In the genomic region with DNA sequence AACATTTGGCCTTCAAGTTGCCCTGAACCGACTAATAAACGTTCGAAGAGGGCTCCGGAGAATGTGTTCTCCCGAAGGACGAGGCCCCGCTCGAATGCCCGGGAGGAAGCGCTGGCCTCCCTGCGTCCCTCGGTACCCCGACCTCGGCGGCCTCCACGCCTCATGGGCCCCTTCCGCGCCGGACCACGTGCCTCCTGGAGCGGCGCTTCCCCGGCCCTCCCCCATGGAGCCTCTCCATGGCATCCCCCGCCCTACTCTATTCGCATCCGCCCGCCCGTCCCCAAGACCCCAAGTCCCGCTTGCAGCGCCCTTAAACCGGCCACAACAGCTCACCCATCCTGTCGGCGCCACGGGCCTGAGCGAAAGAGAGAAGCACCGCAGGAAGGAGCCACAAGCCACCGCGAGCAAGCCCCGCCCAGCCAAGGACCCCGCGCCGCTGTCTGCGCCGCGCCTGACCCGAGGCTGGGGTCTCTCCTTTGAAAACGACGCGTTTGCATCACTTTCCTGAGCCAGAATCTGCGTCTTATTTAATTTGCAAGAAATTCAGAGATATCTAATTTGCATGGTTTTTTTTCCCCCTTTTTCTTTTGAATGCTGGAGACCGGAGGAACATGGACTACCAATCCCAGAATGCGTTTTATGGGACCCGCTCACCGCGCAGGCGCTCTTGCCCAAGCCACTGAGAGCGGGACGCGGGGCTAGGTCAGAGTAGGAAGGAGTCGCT, we compare ENCODE assay signal across 1 cellular context.
A peak's percentile ranks its signal among the peaks of the same experiment; 100 is the strongest.
TF ChIP-seq lines count a peak whose summit lies in the region.

TSS of gene RPS23 (minus strand) at position 368 of the 724 bp plus-strand sequence. CDS start at position 337, 31 bp downstream.

TF ChIP-seq in K562, 482 proteins besides CTCF, POLR2A, EP300 and RAD21 (continued from another document and continues in another):
- TF ChIP-seq ARID4B (CRISPR knock-in tag; IDR thresholded peaks at IDR 0.05) (peak; percentile 73; the same call in 1 of the 2 replicates), ZKSCAN1 (IDR thresholded peaks at IDR 0.05; ENCODE audit: low read depth, low read length) (no peak), HNRNPK (IDR thresholded peaks at IDR 0.05; ENCODE audit: low read depth, low read length, poor library complexity, severe bottlenecking) (no peak), SMARCA5 (IDR thresholded peaks at IDR 0.05) (no peak), MYBL2 (IDR thresholded peaks at IDR 0.05; ENCODE audit: low read depth) (no peak), MYBL2 (CRISPR knock-in tag; IDR thresholded peaks at IDR 0.05; ENCODE audit: borderline replicate concordance) (no peak), NEUROD1 (IDR thresholded peaks at IDR 0.05; ENCODE audit: borderline replicate concordance, low read depth, low read length, partially characterized antibody) (peak; percentile 31), PML (IDR thresholded peaks at IDR 0.05; ENCODE audit: low read length) (peak; percentile 84; the same call in 1 of the 2 replicates), ZBTB1 (CRISPR knock-in tag; IDR thresholded peaks at IDR 0.05; ENCODE audit: borderline replicate concordance, low read depth) (0 out of 2 replicates have a peak, but pooled peaks have one; percentile 61), ZNF324 (CRISPR knock-in tag; IDR thresholded peaks at IDR 0.05) (0 out of 2 replicates have a peak, but pooled peaks have one; percentile 30), CREB1 (IDR thresholded peaks at IDR 0.05) (peak; percentile 35; the same call in 1 of the 2 replicates), CREB1 (CRISPR knock-in tag; IDR thresholded peaks at IDR 0.05) (peak; percentile 27; the same call in 1 of the 2 replicates), ZNF316 (IDR thresholded peaks at IDR 0.05) (no peak), SAFB (IDR thresholded peaks at IDR 0.05; ENCODE audit: borderline replicate concordance, low read depth, low read length) (no peak), PURB (CRISPR knock-in tag; IDR thresholded peaks at IDR 0.05; ENCODE audit: low read depth) (no peak), FOS (IDR thresholded peaks at IDR 0.05; ENCODE audit: extremely low read depth, insufficient read length) (no peak), MEF2A (IDR thresholded peaks at IDR 0.05; ENCODE audit: control insufficient read depth, low read depth, low read length) (no peak), TRIM28 (IDR thresholded peaks at IDR 0.05) (no peak), RBM15 (IDR thresholded peaks at IDR 0.05; ENCODE audit: insufficient read depth, low read length) (no peak), U2AF1 (optimal IDR thresholded peaks at IDR 0.05; ENCODE audit: low read depth, low read length) (peak; percentile 73), NUFIP1 (IDR thresholded peaks at IDR 0.05; ENCODE audit: partially characterized antibody) (no peak), TEAD2 (tag; IDR thresholded peaks at IDR 0.05) (no peak), RUNX1 (IDR thresholded peaks at IDR 0.05; ENCODE audit: low read depth) (no peak), CUX1 (CRISPR knock-in tag; IDR thresholded peaks at IDR 0.05) (no peak), ZNF584 (CRISPR knock-in tag; IDR thresholded peaks at IDR 0.05; ENCODE audit: low read depth) (no peak), ZEB2 (IDR thresholded peaks at IDR 0.05) (no peak), ATF7 (IDR thresholded peaks at IDR 0.05) (peak; percentile 62; the same call in 1 of the 2 replicates), ZNF668 (CRISPR knock-in tag; IDR thresholded peaks at IDR 0.05) (no peak)
- TF ChIP-seq, protein P1, sequence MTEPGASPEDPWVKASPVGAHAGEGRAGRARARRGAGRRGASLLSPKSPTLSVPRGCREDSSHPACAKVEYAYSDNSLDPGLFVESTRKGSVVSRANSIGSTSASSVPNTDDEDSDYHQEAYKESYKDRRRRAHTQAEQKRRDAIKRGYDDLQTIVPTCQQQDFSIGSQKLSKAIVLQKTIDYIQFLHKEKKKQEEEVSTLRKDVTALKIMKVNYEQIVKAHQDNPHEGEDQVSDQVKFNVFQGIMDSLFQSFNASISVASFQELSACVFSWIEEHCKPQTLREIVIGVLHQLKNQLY (CRISPR knock-in tag; conservative IDR thresholded peaks at IDR 0.05) = no peak
- TF ChIP-seq, protein P2, sequence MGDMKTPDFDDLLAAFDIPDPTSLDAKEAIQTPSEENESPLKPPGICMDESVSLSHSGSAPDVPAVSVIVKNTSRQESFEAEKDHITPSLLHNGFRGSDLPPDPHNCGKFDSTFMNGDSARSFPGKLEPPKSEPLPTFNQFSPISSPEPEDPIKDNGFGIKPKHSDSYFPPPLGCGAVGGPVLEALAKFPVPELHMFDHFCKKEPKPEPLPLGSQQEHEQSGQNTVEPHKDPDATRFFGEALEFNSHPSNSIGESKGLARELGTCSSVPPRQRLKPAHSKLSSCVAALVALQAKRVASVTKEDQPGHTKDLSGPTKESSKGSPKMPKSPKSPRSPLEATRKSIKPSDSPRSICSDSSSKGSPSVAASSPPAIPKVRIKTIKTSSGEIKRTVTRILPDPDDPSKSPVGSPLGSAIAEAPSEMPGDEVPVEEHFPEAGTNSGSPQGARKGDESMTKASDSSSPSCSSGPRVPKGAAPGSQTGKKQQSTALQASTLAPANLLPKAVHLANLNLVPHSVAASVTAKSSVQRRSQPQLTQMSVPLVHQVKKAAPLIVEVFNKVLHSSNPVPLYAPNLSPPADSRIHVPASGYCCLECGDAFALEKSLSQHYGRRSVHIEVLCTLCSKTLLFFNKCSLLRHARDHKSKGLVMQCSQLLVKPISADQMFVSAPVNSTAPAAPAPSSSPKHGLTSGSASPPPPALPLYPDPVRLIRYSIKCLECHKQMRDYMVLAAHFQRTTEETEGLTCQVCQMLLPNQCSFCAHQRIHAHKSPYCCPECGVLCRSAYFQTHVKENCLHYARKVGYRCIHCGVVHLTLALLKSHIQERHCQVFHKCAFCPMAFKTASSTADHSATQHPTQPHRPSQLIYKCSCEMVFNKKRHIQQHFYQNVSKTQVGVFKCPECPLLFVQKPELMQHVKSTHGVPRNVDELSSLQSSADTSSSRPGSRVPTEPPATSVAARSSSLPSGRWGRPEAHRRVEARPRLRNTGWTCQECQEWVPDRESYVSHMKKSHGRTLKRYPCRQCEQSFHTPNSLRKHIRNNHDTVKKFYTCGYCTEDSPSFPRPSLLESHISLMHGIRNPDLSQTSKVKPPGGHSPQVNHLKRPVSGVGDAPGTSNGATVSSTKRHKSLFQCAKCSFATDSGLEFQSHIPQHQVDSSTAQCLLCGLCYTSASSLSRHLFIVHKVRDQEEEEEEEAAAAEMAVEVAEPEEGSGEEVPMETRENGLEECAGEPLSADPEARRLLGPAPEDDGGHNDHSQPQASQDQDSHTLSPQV (IDR thresholded peaks at IDR 0.05) = peak; percentile 54; the same call in 1 of the 2 replicates
- TF ChIP-seq, protein P3, sequence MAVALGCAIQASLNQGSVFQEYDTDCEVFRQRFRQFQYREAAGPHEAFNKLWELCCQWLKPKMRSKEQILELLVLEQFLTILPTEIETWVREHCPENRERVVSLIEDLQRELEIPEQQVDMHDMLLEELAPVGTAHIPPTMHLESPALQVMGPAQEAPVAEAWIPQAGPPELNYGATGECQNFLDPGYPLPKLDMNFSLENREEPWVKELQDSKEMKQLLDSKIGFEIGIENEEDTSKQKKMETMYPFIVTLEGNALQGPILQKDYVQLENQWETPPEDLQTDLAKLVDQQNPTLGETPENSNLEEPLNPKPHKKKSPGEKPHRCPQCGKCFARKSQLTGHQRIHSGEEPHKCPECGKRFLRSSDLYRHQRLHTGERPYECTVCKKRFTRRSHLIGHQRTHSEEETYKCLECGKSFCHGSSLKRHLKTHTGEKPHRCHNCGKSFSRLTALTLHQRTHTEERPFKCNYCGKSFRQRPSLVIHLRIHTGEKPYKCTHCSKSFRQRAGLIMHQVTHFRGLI (CRISPR knock-in tag; IDR thresholded peaks at IDR 0.05) = no peak
- TF ChIP-seq, protein P4, sequence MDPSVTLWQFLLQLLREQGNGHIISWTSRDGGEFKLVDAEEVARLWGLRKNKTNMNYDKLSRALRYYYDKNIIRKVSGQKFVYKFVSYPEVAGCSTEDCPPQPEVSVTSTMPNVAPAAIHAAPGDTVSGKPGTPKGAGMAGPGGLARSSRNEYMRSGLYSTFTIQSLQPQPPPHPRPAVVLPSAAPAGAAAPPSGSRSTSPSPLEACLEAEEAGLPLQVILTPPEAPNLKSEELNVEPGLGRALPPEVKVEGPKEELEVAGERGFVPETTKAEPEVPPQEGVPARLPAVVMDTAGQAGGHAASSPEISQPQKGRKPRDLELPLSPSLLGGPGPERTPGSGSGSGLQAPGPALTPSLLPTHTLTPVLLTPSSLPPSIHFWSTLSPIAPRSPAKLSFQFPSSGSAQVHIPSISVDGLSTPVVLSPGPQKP (CRISPR knock-in tag; IDR thresholded peaks at IDR 0.05) = no peak
- TF ChIP-seq, protein P5, sequence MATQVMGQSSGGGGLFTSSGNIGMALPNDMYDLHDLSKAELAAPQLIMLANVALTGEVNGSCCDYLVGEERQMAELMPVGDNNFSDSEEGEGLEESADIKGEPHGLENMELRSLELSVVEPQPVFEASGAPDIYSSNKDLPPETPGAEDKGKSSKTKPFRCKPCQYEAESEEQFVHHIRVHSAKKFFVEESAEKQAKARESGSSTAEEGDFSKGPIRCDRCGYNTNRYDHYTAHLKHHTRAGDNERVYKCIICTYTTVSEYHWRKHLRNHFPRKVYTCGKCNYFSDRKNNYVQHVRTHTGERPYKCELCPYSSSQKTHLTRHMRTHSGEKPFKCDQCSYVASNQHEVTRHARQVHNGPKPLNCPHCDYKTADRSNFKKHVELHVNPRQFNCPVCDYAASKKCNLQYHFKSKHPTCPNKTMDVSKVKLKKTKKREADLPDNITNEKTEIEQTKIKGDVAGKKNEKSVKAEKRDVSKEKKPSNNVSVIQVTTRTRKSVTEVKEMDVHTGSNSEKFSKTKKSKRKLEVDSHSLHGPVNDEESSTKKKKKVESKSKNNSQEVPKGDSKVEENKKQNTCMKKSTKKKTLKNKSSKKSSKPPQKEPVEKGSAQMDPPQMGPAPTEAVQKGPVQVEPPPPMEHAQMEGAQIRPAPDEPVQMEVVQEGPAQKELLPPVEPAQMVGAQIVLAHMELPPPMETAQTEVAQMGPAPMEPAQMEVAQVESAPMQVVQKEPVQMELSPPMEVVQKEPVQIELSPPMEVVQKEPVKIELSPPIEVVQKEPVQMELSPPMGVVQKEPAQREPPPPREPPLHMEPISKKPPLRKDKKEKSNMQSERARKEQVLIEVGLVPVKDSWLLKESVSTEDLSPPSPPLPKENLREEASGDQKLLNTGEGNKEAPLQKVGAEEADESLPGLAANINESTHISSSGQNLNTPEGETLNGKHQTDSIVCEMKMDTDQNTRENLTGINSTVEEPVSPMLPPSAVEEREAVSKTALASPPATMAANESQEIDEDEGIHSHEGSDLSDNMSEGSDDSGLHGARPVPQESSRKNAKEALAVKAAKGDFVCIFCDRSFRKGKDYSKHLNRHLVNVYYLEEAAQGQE (CRISPR knock-in tag; IDR thresholded peaks at IDR 0.05; ENCODE audit: low read depth) = no peak
